In genomic region chr5:175478008-175478383, GRCh38 we compare ENCODE assay signal across 9 cellular contexts. TPM values are rescaled to one million over a fixed set of nuclear protein-coding genes. Genes with fewer than 3 reads are reported as not detected.
DNase-seq lines count a peak whose midpoint lies in the region; ATAC-seq and TF ChIP-seq lines count a peak whose summit lies in the region.
"Had no signal": no experiment of that assay in that cellular context is flagged by ENCODE, and none has a peak within 500 bp of the region (broad histone marks: within the 10 kb centered on the region; RNA-seq: fewer than 3 reads in every experiment).

No MANE protein-coding gene starts in this region.

- H3K27ac ChIP-seq in layer of hippocampus (ENCODE audit: low read depth, low read length), result peak overlapping the region; percentile 63
- peak overlapping the region; percentile 31 to 46 for H3K27ac ChIP-seq in thoracic aorta

- H3K4me3 Mint-ChIP-seq in activated CD4-positive, alpha-beta T cell treated with anti-CD3 and anti-CD28 coated beads for 36 hours, result peak overlapping the region; percentile 97
- H3K4me3 Mint-ChIP-seq in activated naive CD8-positive, alpha-beta T cell treated with anti-CD3 and anti-CD28 coated beads, Interleukin-2, amount 10 ng/mL, durations not matched to agents 7 days and 5 days, result peak overlapping the region; percentile 76

- no peak for ATAC-seq in activated CD4-positive, alpha-beta T cell treated with anti-CD3 and anti-CD28 coated beads for 36 hours
- ATAC-seq in activated naive CD8-positive, alpha-beta T cell treated with anti-CD3 and anti-CD28 coated beads, Interleukin-2, amount 10 ng/mL, durations not matched to agents 7 days and 5 days (ENCODE audit: low read depth), result no peak
- ATAC-seq in thoracic aorta (ENCODE audit: insufficient number of reproducible peaks, low FRiP score, low read depth), result no peak
- ATAC-seq in HG03175 (IDR thresholded peaks at IDR 0.05; ENCODE audit: unreplicated experiment), result no peak

- H3K36me3 ChIP-seq in thoracic aorta, result no peaks in the 10 kb centered on the region

- peaks cover 3% of the 10 kb centered on the region for H3K27me3 Mint-ChIP-seq in activated CD4-positive, alpha-beta T cell treated with anti-CD3 and anti-CD28 coated beads for 36 hours
- H3K27me3 Mint-ChIP-seq in activated naive CD8-positive, alpha-beta T cell treated with anti-CD3 and anti-CD28 coated beads, Interleukin-2, amount 10 ng/mL, durations not matched to agents 7 days and 5 days, result peaks cover 16% of the 10 kb centered on the region

- POLR2A ChIA-PET in activated CD4-positive, alpha-beta T cell treated with anti-CD3 and anti-CD28 coated beads for 36 hours (lab: Charles Lee), result interaction anchor here (0.6 to 2.0 kb wide), 4 partner anchors 14 to 40 kb away, joined by 3 to 8 read pairs (median 4); no protein-coding TSS in a partner anchor
- POLR2A ChIA-PET in activated naive CD8-positive, alpha-beta T cell treated with anti-CD3 and anti-CD28 coated beads, Interleukin-2, amount 10 ng/mL, durations not matched to agents 7 days and 5 days (lab: Charles Lee), result interaction anchor here (0.6 to 1.7 kb wide), 16 partner anchors 8 to 884 kb away, joined by 3 to 19 read pairs (median 3); no protein-coding TSS in a partner anchor

- peak overlapping the region; percentile 67 for H3K27ac Mint-ChIP-seq in activated CD4-positive, alpha-beta T cell treated with anti-CD3 and anti-CD28 coated beads for 36 hours
- peak overlapping the region; percentile 79 for H3K27ac Mint-ChIP-seq in activated naive CD8-positive, alpha-beta T cell treated with anti-CD3 and anti-CD28 coated beads, Interleukin-2, amount 10 ng/mL, durations not matched to agents 7 days and 5 days

- H3K27me3 ChIP-seq in layer of hippocampus (ENCODE audit: control insufficient read depth, insufficient read depth, low read length) (no peaks in the 10 kb centered on the region), thoracic aorta (replicated peaks; ENCODE audit: insufficient read depth) (no peaks in the 10 kb centered on the region)

- DNase-seq in activated CD4-positive, alpha-beta T cell treated with anti-CD3 and anti-CD28 coated beads for 36 hours, result no peak
- DNase-seq in activated CD4-positive, alpha-beta T cell treated with anti-CD3 and anti-CD28 coated beads for 1 hour, result no peak
- DNase-seq in activated naive CD8-positive, alpha-beta T cell treated with anti-CD3 and anti-CD28 coated beads, Interleukin-2, amount 10 ng/mL, durations not matched to agents 7 days and 5 days, result no peak
- DNase-seq in thoracic aorta (ENCODE audit: low spot score) (no peak), germinal center (ENCODE audit: low spot score) (no peak), SKM-1 (lab: John Stamatoyannopoulos, UW; ENCODE audit: unreplicated experiment) (no peak)
- DNase-seq: SIG-M5 had no signal

- H3K4me1 Mint-ChIP-seq in activated CD4-positive, alpha-beta T cell treated with anti-CD3 and anti-CD28 coated beads for 36 hours, result peaks cover 41% of the 10 kb centered on the region
- H3K4me1 Mint-ChIP-seq in activated naive CD8-positive, alpha-beta T cell treated with anti-CD3 and anti-CD28 coated beads, Interleukin-2, amount 10 ng/mL, durations not matched to agents 7 days and 5 days, result peaks cover 40% of the 10 kb centered on the region

- H3K4me1 ChIP-seq in thoracic aorta (ENCODE audit: control insufficient read depth in 1 of 2, low read depth in 2 of 2), result peaks cover 7 to 12% of the 10 kb centered on the region in 2 donors

- H3K36me3 Mint-ChIP-seq in activated CD4-positive, alpha-beta T cell treated with anti-CD3 and anti-CD28 coated beads for 36 hours (ENCODE audit: low read depth), result peaks cover 40% of the 10 kb centered on the region
- H3K36me3 Mint-ChIP-seq in activated naive CD8-positive, alpha-beta T cell treated with anti-CD3 and anti-CD28 coated beads, Interleukin-2, amount 10 ng/mL, durations not matched to agents 7 days and 5 days, result peaks cover 22% of the 10 kb centered on the region

- CTCF ChIA-PET in activated CD4-positive, alpha-beta T cell treated with anti-CD3 and anti-CD28 coated beads for 36 hours (lab: Charles Lee), result interaction anchor here (0.6 to 4.8 kb wide), 6 partner anchors 11 to 57 kb away, joined by 3 to 32 read pairs (median 4); no protein-coding TSS in a partner anchor

- H3K4me3 ChIP-seq in thoracic aorta, result peak overlapping the region; percentile 92

- no peaks in the 10 kb centered on the region for H3K9me3 Mint-ChIP-seq in activated CD4-positive, alpha-beta T cell treated with anti-CD3 and anti-CD28 coated beads for 36 hours (ENCODE audit: low read depth)
- H3K9me3 Mint-ChIP-seq in activated naive CD8-positive, alpha-beta T cell treated with anti-CD3 and anti-CD28 coated beads, Interleukin-2, amount 10 ng/mL, durations not matched to agents 7 days and 5 days, result no peaks in the 10 kb centered on the region

- no peak for TF ChIP-seq CTCF in thoracic aorta (IDR thresholded peaks at IDR 0.05)

- intact Hi-C loops in activated CD4-positive, alpha-beta T cell treated with anti-CD3 and anti-CD28 coated beads for 36 hours (cut with DNase I, micrococcal nuclease), result loop anchor here (1.0 to 10.0 kb wide), 7 partner anchors 39 to 1861 kb away; partner anchors contain the start of genes BOD1 (in 1 of the 2), CPEB4 (in 1 of the 2), HRH2 (in 1 of the 2) and TSPAN17 (in 1 of the 2)

- H3K9me3 ChIP-seq in thoracic aorta, result no peaks in the 10 kb centered on the region

RNA-seq across cellular contexts. Expression of gene SFXN1, which starts 0.4 kb away (rescaled TPM):
- total RNA-seq in activated CD4-positive, alpha-beta T cell treated with anti-CD3 and anti-CD28 coated beads for 36 hours, result 100 to 1,000 TPM; 322 to 433 TPM
- total RNA-seq in activated naive CD8-positive, alpha-beta T cell treated with anti-CD3 and anti-CD28 coated beads, Interleukin-2, amount 10 ng/mL, durations not matched to agents 7 days and 5 days, result 100 to 1,000 TPM; 188 to 194 TPM
- 10 to 100 TPM; 22.9 to 50.8 TPM for total RNA-seq in thoracic aorta

RNA-seq across cellular contexts. Expression of gene DRD1, which starts 34.0 kb away (rescaled TPM):
- total RNA-seq in activated CD4-positive, alpha-beta T cell treated with anti-CD3 and anti-CD28 coated beads for 36 hours, result not detected
- total RNA-seq in activated naive CD8-positive, alpha-beta T cell treated with anti-CD3 and anti-CD28 coated beads, Interleukin-2, amount 10 ng/mL, durations not matched to agents 7 days and 5 days, result not detected
- total RNA-seq in thoracic aorta, result under 1 TPM; 0.41 to 0.99 TPM
